ENCODE assay signal across 11 cellular contexts in genomic region chr11:8719260-8720190, GRCh38. TPM values are rescaled to one million over a fixed set of nuclear protein-coding genes. Genes with fewer than 3 reads are reported as not detected.
A peak's percentile ranks its signal among the peaks of the same experiment; 100 is the strongest.
DNase-seq lines count a peak whose midpoint lies in the region; ATAC-seq and TF ChIP-seq lines count a peak whose summit lies in the region.
"Had no signal": no experiment of that assay in that cellular context is flagged by ENCODE, and none has a peak within 500 bp of the region (broad histone marks: within the 10 kb centered on the region; RNA-seq: fewer than 3 reads in every experiment).

No MANE protein-coding gene starts in this region.

- no peaks in the 10 kb centered on the region for H3K27me3 ChIP-seq in HUES6 (ENCODE audit: control insufficient read depth, insufficient read depth, low read length)
- no peaks in the 10 kb centered on the region for H3K27me3 ChIP-seq in lower lobe of right lung (ENCODE audit: low read depth)

- DNase-seq in coronary artery (ENCODE audit: low spot score) (peak; percentile 89), lower lobe of right lung (no peak), type B pancreatic cell (ENCODE audit: extremely low spot score, unreplicated experiment) (no peak), NCI-H2107 treated with DMSO at 0.1 percent for 48 hours (lab: John Stamatoyannopoulos, UW; ENCODE audit: unreplicated experiment) (no peak), occipital lobe (lab: John Stamatoyannopoulos, UW) (no peak), NCI-H748 (lab: John Stamatoyannopoulos, UW; ENCODE audit: unreplicated experiment) (no peak)
- no peak for DNase-seq in effector CD4-positive, alpha-beta T cell
- DNase-seq: activated effector memory CD4-positive, alpha-beta T cell treated with anti-CD3 and anti-CD28 coated beads, Interleukin-2, amount 50 U/mL, for 16 hours; NCI-H1694 had no signal

- H3K9me3 Mint-ChIP-seq in type B pancreatic cell = no peaks in the 10 kb centered on the region

- H3K4me1 ChIP-seq in HUES6 (ENCODE audit: control insufficient read depth, insufficient read depth, low read length) = peaks cover 74% of the 10 kb centered on the region
- peaks cover 84% of the 10 kb centered on the region for H3K4me1 ChIP-seq in lower lobe of right lung
- H3K4me1 ChIP-seq: parathyroid adenoma had no signal

- H3K36me3 ChIP-seq in HUES6 (ENCODE audit: control insufficient read depth, insufficient read depth, low read length) (peaks cover 10% of the 10 kb centered on the region; the same call in 1 of the 2 replicates), lower lobe of right lung (peaks cover 31% of the 10 kb centered on the region)

- no peaks in the 10 kb centered on the region for H3K9me3 ChIP-seq in HUES6 (ENCODE audit: control insufficient read depth, insufficient read depth, low read depth, low read length)
- H3K9me3 ChIP-seq in lower lobe of right lung = no peaks in the 10 kb centered on the region

- peaks cover 8% of the 10 kb centered on the region for H3K36me3 Mint-ChIP-seq in type B pancreatic cell

- H3K4me3 ChIP-seq in HUES6 (ENCODE audit: low read depth, low read length) = no peak overlapping the region
- H3K4me3 ChIP-seq in coronary artery = peak overlapping the region; percentile 47
- no peak overlapping the region for H3K4me3 ChIP-seq in lower lobe of right lung

- intact Hi-C loops in lower lobe of right lung (cut with DNase I) = no loop called here

- peak overlapping the region; percentile 52 for H3K9ac ChIP-seq in HUES6 (ENCODE audit: low read length)
- H3K9ac ChIP-seq: parathyroid adenoma had no signal

- peak overlapping the region; percentile 14 for H3K4me3 Mint-ChIP-seq in type B pancreatic cell

- H3K27me3 Mint-ChIP-seq in type B pancreatic cell = no peaks in the 10 kb centered on the region

- H3K27ac ChIP-seq in HUES6 (ENCODE audit: low read depth, low read length) = peak overlapping the region; percentile 82; the same call in 1 of the 2 replicates
- H3K27ac ChIP-seq in coronary artery = peak overlapping the region; percentile 80 to 93
- peak overlapping the region; percentile 81 for H3K27ac ChIP-seq in lower lobe of right lung
- H3K27ac ChIP-seq: parathyroid adenoma had no signal

- TF ChIP-seq CTCF in coronary artery (IDR thresholded peaks at IDR 0.05) (no peak), lower lobe of right lung (IDR thresholded peaks at IDR 0.05) (no peak), type B pancreatic cell (conservative IDR thresholded peaks at IDR 0.05) (no peak)

- peak overlapping the region; percentile 99 for H3K27ac Mint-ChIP-seq in type B pancreatic cell

- peaks cover 57% of the 10 kb centered on the region for H3K4me1 Mint-ChIP-seq in type B pancreatic cell (ENCODE audit: unreplicated experiment)

- peak; percentile 16 to 60 for ATAC-seq in lower lobe of right lung

RNA-seq across cellular contexts. Expression of gene RPL27A, which starts 36.9 kb away (rescaled TPM):
- total RNA-seq in lower lobe of right lung (920 TPM), type B pancreatic cell (ENCODE audit: low replicate concordance) (877 and 979 TPM in 2 replicates), occipital lobe (762 TPM)

RNA-seq across cellular contexts. Expression of gene TRIM66, which starts 37.1 kb away (rescaled TPM):
- total RNA-seq in lower lobe of right lung (11.0 TPM), type B pancreatic cell (ENCODE audit: low replicate concordance) (5.9 and 8.5 TPM in 2 replicates), occipital lobe (0.62 TPM)
